15 cellular contexts compared by ENCODE assay signal in genomic region chr6:68651018-68651985, GRCh38. TPM values are rescaled to one million over a fixed set of nuclear protein-coding genes. Genes with fewer than 3 reads are reported as not detected.
A peak's percentile ranks its signal among the peaks of the same experiment; 100 is the strongest.
DNase-seq lines count a peak whose midpoint lies in the region; TF ChIP-seq lines count a peak whose summit lies in the region.
"Had no signal": no experiment of that assay in that cellular context is flagged by ENCODE, and none has a peak within 500 bp of the region (broad histone marks: within the 10 kb centered on the region; RNA-seq: fewer than 3 reads in every experiment).

No MANE protein-coding gene starts in this region.

- no peak overlapping the region for H3K4me2 ChIP-seq in neural progenitor cell

- TF ChIP-seq POLR2A in esophagus muscularis mucosa (IDR thresholded peaks at IDR 0.05; ENCODE audit: low read depth): no peak

- H3K27me3 Mint-ChIP-seq in neural progenitor cell (ENCODE audit: insufficient read depth, low read depth): no peaks in the 10 kb centered on the region
- H3K27me3 Mint-ChIP-seq: central memory CD8-positive, alpha-beta T cell; stimulated activated naive CD8-positive, alpha-beta T cell treated with anti-CD3 and anti-CD28 coated beads, Interleukin-15, amount 100 ng/mL, for 72 hours had no signal

- H3K27me3 ChIP-seq in dorsolateral prefrontal cortex: no peaks in the 10 kb centered on the region
- no peaks in the 10 kb centered on the region for H3K27me3 ChIP-seq in neural progenitor cell
- no peaks in the 10 kb centered on the region for H3K27me3 ChIP-seq in esophagus muscularis mucosa
- H3K27me3 ChIP-seq: BLaER1 treated with 17β-estradiol and CSF1 and Interleukin-3, amounts not matched to agents 10 nM and 100 nM; heart left ventricle had no signal

- 56% methylated on average over 2 of the region's 2 CpGs for WGBS in esophagus muscularis mucosa

- no peaks in the 10 kb centered on the region for H4K20me1 ChIP-seq in neural progenitor cell (ENCODE audit: low read depth)
- H4K20me1 ChIP-seq: BLaER1 treated with 17β-estradiol and CSF1 and Interleukin-3, amounts not matched to agents 10 nM and 100 nM had no signal

- intact Hi-C loops in dorsolateral prefrontal cortex (cut with DNase I) (loop anchor here in 1 of 2 donors (5.0 kb wide), 1 partner anchor 56 kb away; no protein-coding TSS in a partner anchor), esophagus muscularis mucosa (cut with DNase I) (no loop called here)

- H3K9me3 ChIP-seq in neural progenitor cell (ENCODE audit: low read depth): no peaks in the 10 kb centered on the region
- H3K9me3 ChIP-seq in esophagus muscularis mucosa: no peaks in the 10 kb centered on the region
- H3K9me3 ChIP-seq: BLaER1 treated with 17β-estradiol and CSF1 and Interleukin-3, amounts not matched to agents 10 nM and 100 nM; heart left ventricle; mucosa of descending colon had no signal

- no peak for TF ChIP-seq EP300 in esophagus muscularis mucosa (IDR thresholded peaks at IDR 0.05)

- H3K4me1 Mint-ChIP-seq in neural progenitor cell: peaks cover 17% of the 10 kb centered on the region
- H3K4me1 Mint-ChIP-seq: central memory CD8-positive, alpha-beta T cell; stimulated activated naive CD8-positive, alpha-beta T cell treated with anti-CD3 and anti-CD28 coated beads, Interleukin-15, amount 100 ng/mL, for 72 hours had no signal

- H3F3A ChIP-seq in neural progenitor cell (ENCODE audit: low read depth): no peaks in the 10 kb centered on the region

- H3K27ac ChIP-seq in dorsolateral prefrontal cortex (peak overlapping the region in 52 of 59 donors; percentile 3 to 81 (median 53)), neural progenitor cell (no peak overlapping the region), esophagus muscularis mucosa (replicated peaks in 1 of 4) (no peak overlapping the region)
- H3K27ac ChIP-seq: BLaER1 treated with 17β-estradiol and CSF1 and Interleukin-3, amounts not matched to agents 10 nM and 100 nM; GM23248 had no signal

- H3K36me3 Mint-ChIP-seq in neural progenitor cell: no peaks in the 10 kb centered on the region

- no peak overlapping the region for H3K27ac Mint-ChIP-seq in neural progenitor cell
- H3K27ac Mint-ChIP-seq: stimulated activated naive CD8-positive, alpha-beta T cell treated with anti-CD3 and anti-CD28 coated beads, Interleukin-15, amount 100 ng/mL, for 72 hours had no signal

- H3K36me3 ChIP-seq in neural progenitor cell (no peaks in the 10 kb centered on the region), esophagus muscularis mucosa (no peaks in the 10 kb centered on the region)
- H3K36me3 ChIP-seq: BLaER1 treated with 17β-estradiol and CSF1 and Interleukin-3, amounts not matched to agents 10 nM and 100 nM; heart left ventricle had no signal

- H3K9me3 Mint-ChIP-seq in neural progenitor cell: no peaks in the 10 kb centered on the region
- H3K9me3 Mint-ChIP-seq: stimulated activated naive CD8-positive, alpha-beta T cell treated with anti-CD3 and anti-CD28 coated beads, Interleukin-15, amount 100 ng/mL, for 72 hours had no signal

- H3K4me1 ChIP-seq in neural progenitor cell (peaks cover 23% of the 10 kb centered on the region), esophagus muscularis mucosa (no peaks in the 10 kb centered on the region)

- H3K79me2 ChIP-seq in neural progenitor cell (ENCODE audit: low read depth): no peaks in the 10 kb centered on the region

- peak overlapping the region; percentile 21 for H2AFZ ChIP-seq in neural progenitor cell (replicated peaks)
- H2AFZ ChIP-seq: GM23248 had no signal

- peak; percentile 52 for DNase-seq in M059J (ENCODE audit: low read depth)
- peak; percentile 76 for DNase-seq in OCI-M1 (lab: John Stamatoyannopoulos, UW)
- no peak for DNase-seq in dorsolateral prefrontal cortex
- DNase-seq in neural progenitor cell (ENCODE audit: low spot score): no peak
- no peak for DNase-seq in GF-D8 (lab: John Stamatoyannopoulos, UW)
- DNase-seq in activated T-cell treated with anti-CD3 and anti-CD28 coated beads, Interleukin-2, amount 50 U/mL, for 1 hour: no peak
- no peak for DNase-seq in esophagus muscularis mucosa (ENCODE audit: extremely low spot score)
- DNase-seq: activated gamma-delta T cell; GM23248; heart left ventricle; mucosa of descending colon; stimulated activated naive CD8-positive, alpha-beta T cell treated with anti-CD3 and anti-CD28 coated beads, Interleukin-15, amount 100 ng/mL, for 72 hours had no signal

- peak overlapping the region in 49 of 59 donors; percentile 0 to 52 (median 20) for H3K4me3 ChIP-seq in dorsolateral prefrontal cortex
- H3K4me3 ChIP-seq in neural progenitor cell: no peak overlapping the region
- no peak overlapping the region for H3K4me3 ChIP-seq in esophagus muscularis mucosa
- H3K4me3 ChIP-seq: BLaER1 treated with 17β-estradiol and CSF1 and Interleukin-3, amounts not matched to agents 10 nM and 100 nM; GM23248; mucosa of descending colon had no signal

- H3K4me3 Mint-ChIP-seq in neural progenitor cell: no peak overlapping the region
- H3K4me3 Mint-ChIP-seq: central memory CD8-positive, alpha-beta T cell; stimulated activated naive CD8-positive, alpha-beta T cell treated with anti-CD3 and anti-CD28 coated beads, Interleukin-15, amount 100 ng/mL, for 72 hours had no signal

- TF ChIP-seq CTCF in dorsolateral prefrontal cortex (IDR thresholded peaks at IDR 0.05 in 54 of 56, conservative IDR thresholded peaks at IDR 0.05 in 2 of 56; ENCODE audit: low read depth in 1 of 56, partially characterized antibody in 56 of 56): peak in 2 of 56 donors; percentile 4 to 6
- TF ChIP-seq CTCF in neural progenitor cell (IDR thresholded peaks at IDR 0.05): no peak
- TF ChIP-seq CTCF in esophagus muscularis mucosa (IDR thresholded peaks at IDR 0.05): no peak

- H3K9ac ChIP-seq in neural progenitor cell: no peak overlapping the region
- H3K9ac ChIP-seq: BLaER1 treated with 17β-estradiol and CSF1 and Interleukin-3, amounts not matched to agents 10 nM and 100 nM; GM23248 had no signal

RNA-seq across cellular contexts. Expression of gene ADGRB3, which starts 16.2 kb away (rescaled TPM):
- 0.62 and 2.0 TPM in 2 replicates for total RNA-seq in M059J (2014; rRNA removed; shearing (Covaris generic))
- total RNA-seq in dorsolateral prefrontal cortex (100 to 1,000 TPM in 92 of 120 experiments, 10 to 100 TPM in 28; 64.3 to 152 (median 114) TPM), neural progenitor cell (ENCODE audit: low replicate concordance) (1.2 and 1.5 TPM in 2 replicates), esophagus muscularis mucosa (1 to 10 TPM; 4.9 to 6.3 (median 5.8) TPM)
- total RNA-seq: activated CD8-positive, alpha-beta memory T cell treated with anti-CD3 and anti-CD28 coated beads for 36 hours; GM23248 had no signal

Comparison
In these comparisons a context has a peak if more than half of its experiments do, and no peak if none do; other contexts are left out.
1. DNase-seq: peak in M059J (single experiment) and OCI-M1 (single experiment); none in dorsolateral prefrontal cortex (0 of 10), neural progenitor cell (single experiment), GF-D8 (single experiment), activated T-cell treated with anti-CD3 and anti-CD28 coated beads, Interleukin-2, amount 50 U/mL, for 1 hour (single experiment) and esophagus muscularis mucosa (single experiment).
2. H3K27ac ChIP-seq: peak in dorsolateral prefrontal cortex (52 of 59); none in neural progenitor cell (single experiment) and esophagus muscularis mucosa (0 of 4).
3. H3K4me3 ChIP-seq: peak in dorsolateral prefrontal cortex (49 of 59); none in neural progenitor cell (single experiment) and esophagus muscularis mucosa (0 of 4).
4. RNA of gene ADGRB3, which starts 16.2 kb away (total RNA-seq): 64.3 to 152 TPM in dorsolateral prefrontal cortex; 4.9 to 6.3 TPM in esophagus muscularis mucosa, 0.62 to 2.0 TPM in M059J and 1.2 to 1.5 TPM in neural progenitor cell; every median in the first group is over 4 times any median in the second.